Comparison of ENCODE assay signal across 16 cellular contexts in genomic region chr15:48798319-48798718, GRCh38. TPM values are rescaled to one million over a fixed set of nuclear protein-coding genes. Genes with fewer than 3 reads are reported as not detected.
DNase-seq lines count a peak whose midpoint lies in the region; ATAC-seq, FAIRE-seq and TF ChIP-seq lines count a peak whose summit lies in the region.
"Had no signal": no experiment of that assay in that cellular context is flagged by ENCODE, and none has a peak within 500 bp of the region (broad histone marks: within the 10 kb centered on the region; RNA-seq: fewer than 3 reads in every experiment).

No MANE protein-coding gene starts in this region.

- POLR2A ChIA-PET in IMR-90 (lab: Charles Lee; ENCODE audit: unreplicated experiment), result no interaction called here

- CTCF ChIA-PET in IMR-90 (lab: Yijun Ruan, JAX), result interaction anchor here (0.6 kb wide), 1 partner anchor 303 kb away, joined by 4 read pairs; no protein-coding TSS in a partner anchor

- H3K23ac ChIP-seq in IMR-90 (ENCODE audit: low read depth, low read length), result peak overlapping the region; percentile 63; the same call in 1 of the 2 replicates

- H2BK120ac ChIP-seq in IMR-90 (ENCODE audit: low read depth, low read length), result no peak overlapping the region

- no peak overlapping the region for H3K56ac ChIP-seq in IMR-90 (ENCODE audit: extremely low read depth, insufficient read depth, low read length)

- no peak overlapping the region for H3K9ac ChIP-seq in IMR-90 (ENCODE audit: low read depth, low read length)

- peak overlapping the region; percentile 67; the same call in 1 of the 2 replicates for H2AK5ac ChIP-seq in IMR-90 (ENCODE audit: low read depth, low read length)

- in situ Hi-C loops in IMR-90 (cut with MboI; ENCODE audit: low sequenced_read_pairs), result no loop called here

- no peaks in the 10 kb centered on the region for H3K9me3 ChIP-seq in IMR-90 (ENCODE audit: control insufficient read depth, insufficient read depth, low read length)

- no peak overlapping the region for H3K4me2 ChIP-seq in IMR-90 (ENCODE audit: low read depth, low read length)

- peaks cover 6% of the 10 kb centered on the region for H3K9me1 ChIP-seq in IMR-90 (ENCODE audit: insufficient read depth, low read length)

- BruUV-seq in IMR-90 (replicated peaks; lab: Mats Ljungman, UMichigan), result no TSS peak

- no peaks in the 10 kb centered on the region for H3K36me3 ChIP-seq in IMR-90 (ENCODE audit: control insufficient read depth, insufficient read depth, low read length)

- DNase-seq in D721Med (ENCODE audit: insufficient read length, low spot score) (no peak), IMR-90 (no peak), NCI-H524 (lab: John Stamatoyannopoulos, UW) (peak; percentile 96 to 98), fibroblast of peridontal ligament (ENCODE audit: extremely low read depth) (peak; percentile 31), lower leg skin (ENCODE audit: low spot score in 2 of 2) (no peak)
- DNase-seq: activated CD4-positive, alpha-beta T cell treated with anti-CD3 and anti-CD28 coated beads for 36 hours; activated CD8-positive, alpha-beta memory T cell treated with anti-CD3 and anti-CD28 coated beads, Interleukin-2, amount 50 U/mL, for 4 hours; activated naive CD4-positive, alpha-beta T cell treated with Interleukin-2 at 50 U/mL for 16 hours; EL; kidney; midbrain; NCI-H774; stimulated activated CD4-positive, alpha-beta T cell treated with anti-CD3 and anti-CD28 coated beads, Interleukin-4, amount 100 ng/mL, for 4 hours had no signal

- no peak overlapping the region for H3K27ac ChIP-seq in IMR-90 (ENCODE audit: insufficient read depth, low read length)

- no peaks in the 10 kb centered on the region for H3K27me3 ChIP-seq in IMR-90 (ENCODE audit: control insufficient read depth, insufficient read depth, low read length)

- ATAC-seq in IMR-90 (ENCODE audit: low read depth) (no peak), esophagus mucosa (no peak), HG02852 (IDR thresholded peaks at IDR 0.05; ENCODE audit: unreplicated experiment) (no peak), HG03432 (IDR thresholded peaks at IDR 0.05; ENCODE audit: unreplicated experiment) (no peak)
- ATAC-seq: activated CD4-positive, alpha-beta T cell treated with anti-CD3 and anti-CD28 coated beads for 36 hours had no signal

- H2BK20ac ChIP-seq in IMR-90 (ENCODE audit: low read depth, low read length), result no peak overlapping the region

- H3K18ac ChIP-seq in IMR-90 (ENCODE audit: low read depth, low read length), result no peak overlapping the region; the same call in 1 of the 2 replicates

- H2AFZ ChIP-seq in IMR-90 (replicated peaks; ENCODE audit: low read length, poor library complexity), result no peak overlapping the region

- H4K91ac ChIP-seq in IMR-90 (ENCODE audit: insufficient read depth, low read depth, low read length), result no peak overlapping the region; the same call in 1 of the 2 replicates

- TF ChIP-seq RAD21 in IMR-90 (IDR thresholded peaks at IDR 0.05; ENCODE audit: low read length), result no peak

- H4K8ac ChIP-seq in IMR-90 (ENCODE audit: low read depth in 2 of 2, low read length in 2 of 2), result no peak overlapping the region

- peaks cover 13 to 39% of the 10 kb centered on the region in 2 experiments for H3K79me1 ChIP-seq in IMR-90 (ENCODE audit: low read depth in 1 of 2, low read length in 2 of 2)

- H4K5ac ChIP-seq in IMR-90 (ENCODE audit: low read depth, low read length), result no peak overlapping the region

- no peak overlapping the region for H3K14ac ChIP-seq in IMR-90 (replicated peaks; ENCODE audit: low read depth, low read length)

- H2AK9ac ChIP-seq in IMR-90 (replicated peaks; ENCODE audit: low read depth, low read length, poor library complexity), result no peak overlapping the region

- WGBS in IMR-90 (ENCODE audit: extremely low coverage in 2 of 2, insufficient read length in 1 of 2), 2 experiments, result no CpG with 5 or more reads among the region's 1 CpG
- 52% methylated on average over 1 of the region's 1 CpG for WGBS in lower leg skin, 2 donors

- intact Hi-C loops in IMR-90 (cut with micrococcal nuclease), result no loop called here
- intact Hi-C loops in lower leg skin (cut with DNase I; ENCODE audit: low total_unique reads), result no loop called here

- H3K4me3 ChIP-seq in IMR-90 (ENCODE audit: insufficient read depth, low read depth, low read length), result no peak overlapping the region
- H3K4me3 ChIP-seq in lower leg skin (ENCODE audit: low read depth, poor library complexity, severe bottlenecking), result no peak overlapping the region

- H2BK5ac ChIP-seq in IMR-90 (ENCODE audit: low read depth, low read length, poor library complexity, severe bottlenecking), result no peak overlapping the region

- TF ChIP-seq CTCF in D721Med (IDR thresholded peaks at IDR 0.05; ENCODE audit: insufficient read depth, missing control alignments) (no peak), IMR-90 (conservative IDR thresholded peaks at IDR 0.05; ENCODE audit: low read depth, low read length) (no peak), lower leg skin (IDR thresholded peaks at IDR 0.05) (no peak)

- no peaks in the 10 kb centered on the region for H4K20me1 ChIP-seq in IMR-90 (ENCODE audit: insufficient read depth, low read length)

- TF ChIP-seq POLR2A in IMR-90 (IDR thresholded peaks at IDR 0.05; ENCODE audit: low read depth, low read length) (no peak), lower leg skin (IDR thresholded peaks at IDR 0.05) (no peak)

- peak overlapping the region; percentile 19; the same call in 1 of the 2 replicates for H3K4ac ChIP-seq in IMR-90 (ENCODE audit: low read depth, low read length)

- peaks cover 8% of the 10 kb centered on the region for H3K4me1 ChIP-seq in IMR-90 (ENCODE audit: control insufficient read depth, insufficient read depth, low read length)

- peak overlapping the region; percentile 56; the same call in 1 of the 3 replicates for H2BK15ac ChIP-seq in IMR-90 (ENCODE audit: low read depth, low read length)

- FAIRE-seq in D721Med (lab: Jason Lieb, UNC), result peak; percentile 84

- dilution Hi-C loops in IMR-90 (cut with HindIII; ENCODE audit: low sequenced_read_pairs, unreplicated experiment), result no loop called here

TF ChIP-seq in IMR-90, 13 proteins besides CTCF, POLR2A, EP300 and RAD21:
- no peak for TF ChIP-seq USF2 (IDR thresholded peaks at IDR 0.05; ENCODE audit: low read depth, low read length)
- no peak for TF ChIP-seq NFE2L2 (IDR thresholded peaks at IDR 0.05; ENCODE audit: low read depth, low read length)
- TF ChIP-seq CHD1 (IDR thresholded peaks at IDR 0.05; ENCODE audit: low read depth, low read length), result no peak

RNA-seq across cellular contexts. Expression of gene CEP152, which starts 12.6 kb away (rescaled TPM):
- 7.3 and 10.3 TPM in 2 replicates for total RNA-seq in IMR-90 (2012; rRNA removed)
- 1.4 and 2.1 TPM in 2 replicates for polyA plus RNA-seq in IMR-90 (2012; rRNA removed)
- polyA plus RNA-seq in IMR-90 (2012; cell fraction: cytosol; rRNA removed), result 0.09 and 0.30 TPM in 2 replicates
- 0.35 and 1.2 TPM in 2 replicates for polyA plus RNA-seq in IMR-90 (2012; cell fraction: nucleus; rRNA removed; ENCODE audit: low replicate concordance)
- total RNA-seq in esophagus mucosa, result 4.5 TPM
- total RNA-seq in lower leg skin, result 1 to 10 TPM; 2.5 to 4.9 (median 3.5) TPM

Comparison
In these comparisons a context has a peak if more than half of its experiments do, and no peak if none do; other contexts are left out.
1. DNase-seq: peak in NCI-H524 (2 of 2) and fibroblast of peridontal ligament (single experiment); none in D721Med (single experiment), IMR-90 (single experiment) and lower leg skin (0 of 2).